In genomic region chr12:123149088-123149827, GRCh38 we compare ENCODE assay signal across 8 cellular contexts. TPM values are rescaled to one million over a fixed set of nuclear protein-coding genes. Genes with fewer than 3 reads are reported as not detected.
A peak's percentile ranks its signal among the peaks of the same experiment; 100 is the strongest.
DNase-seq lines count a peak whose midpoint lies in the region; ATAC-seq and TF ChIP-seq lines count a peak whose summit lies in the region.

No MANE protein-coding gene starts in this region.

- intact Hi-C loops in OCI-LY7 (cut with micrococcal nuclease; ENCODE audit: unreplicated experiment) = no loop called here
- intact Hi-C loops in dorsolateral prefrontal cortex (cut with DNase I) = no loop called here
- intact Hi-C loops in naive thymus-derived CD4-positive, alpha-beta T cell (cut with micrococcal nuclease) = loop anchor here in 1 of 2 donors (1.0 kb wide), 1 partner anchor 89 kb away; no protein-coding TSS in a partner anchor

- H3K9me2 ChIP-seq in OCI-LY7 (ENCODE audit: insufficient read depth, low read length) = no peaks in the 10 kb centered on the region

- POLR2A ChIA-PET in OCI-LY7 (lab: Charles Lee) = interaction anchor here (0.7 kb wide), 1 partner anchor 1633 kb away, joined by 3 read pairs; no protein-coding TSS in a partner anchor
- POLR2A ChIA-PET in naive thymus-derived CD4-positive, alpha-beta T cell (lab: Charles Lee) = interaction anchor here (0.8 to 7.3 kb wide), 10 partner anchors 13 to 89 kb away, joined by 3 to 70 read pairs (median 4); no protein-coding TSS in a partner anchor

- H2AFZ ChIP-seq in ACC112 (ENCODE audit: low read length, unreplicated experiment) (no peak overlapping the region), OCI-LY7 (ENCODE audit: low read length) (no peak overlapping the region)

- no peak for TF ChIP-seq CTCF in OCI-LY7 (conservative IDR thresholded peaks at IDR 0.05; ENCODE audit: low read length)
- TF ChIP-seq CTCF in dorsolateral prefrontal cortex (IDR thresholded peaks at IDR 0.05 in 54 of 56, conservative IDR thresholded peaks at IDR 0.05 in 2 of 56; ENCODE audit: low read depth in 1 of 56, partially characterized antibody in 56 of 56) = peak in 1 of 56 donors; percentile 4

- peak overlapping the region; percentile 87 for H3K4me3 ChIP-seq in ACC112 (ENCODE audit: low read depth, low read length)
- no peak overlapping the region for H3K4me3 ChIP-seq in OCI-LY7 (ENCODE audit: low read depth, low read length, poor library complexity, severe bottlenecking)
- peak overlapping the region in 57 of 59 donors; percentile 49 to 84 (median 74) for H3K4me3 ChIP-seq in dorsolateral prefrontal cortex
- peak overlapping the region; percentile 50 for H3K4me3 ChIP-seq in naive thymus-derived CD4-positive, alpha-beta T cell (ENCODE audit: low read length)

- BruUV-seq in OCI-LY7 (replicated peaks; lab: Mats Ljungman, UMichigan) = no TSS peak

- ATAC-seq in naive thymus-derived CD4-positive, alpha-beta T cell = no peak

- no peaks in the 10 kb centered on the region for H3K9me3 Mint-ChIP-seq in naive thymus-derived CD4-positive, alpha-beta T cell

- CTCF ChIA-PET in OCI-LY7 (lab: Charles Lee; ENCODE audit: unreplicated experiment) = no interaction called here
- CTCF ChIA-PET in naive thymus-derived CD4-positive, alpha-beta T cell (lab: Charles Lee) = interaction anchor here (0.5 to 4.2 kb wide), 4 partner anchors 10 to 106 kb away, joined by 5 to 19 read pairs (median 12); no protein-coding TSS in a partner anchor

- H3K79me2 ChIP-seq in ACC112 (ENCODE audit: control insufficient read depth, insufficient read depth, low read length, unreplicated experiment) = peaks cover 19% of the 10 kb centered on the region
- H3K79me2 ChIP-seq in OCI-LY7 (ENCODE audit: insufficient read depth, low read depth, low read length) = no peaks in the 10 kb centered on the region

- H3K4me1 ChIP-seq in ACC112 (ENCODE audit: control insufficient read depth, insufficient read depth, low read length, unreplicated experiment) = peaks cover 15% of the 10 kb centered on the region
- no peaks in the 10 kb centered on the region for H3K4me1 ChIP-seq in OCI-LY7 (ENCODE audit: insufficient read depth, low read length, poor library complexity, severe bottlenecking)
- peaks cover 6 to 29% of the 10 kb centered on the region in 2 donors for H3K4me1 ChIP-seq in naive thymus-derived CD4-positive, alpha-beta T cell (ENCODE audit: control insufficient read depth in 2 of 2, insufficient read depth in 2 of 2, low read length in 2 of 2)

- H3K36me3 ChIP-seq in ACC112 (ENCODE audit: insufficient read depth, low read length) (no peaks in the 10 kb centered on the region), OCI-LY7 (ENCODE audit: insufficient read depth, low read length) (peaks cover 9% of the 10 kb centered on the region; the same call in 1 of the 2 replicates)
- H3K36me3 ChIP-seq in naive thymus-derived CD4-positive, alpha-beta T cell (ENCODE audit: control insufficient read depth in 2 of 3, insufficient read depth in 3 of 3, low read length in 3 of 3) = no peaks in the 10 kb centered on the region

- H3K9me3 ChIP-seq in OCI-LY7 (ENCODE audit: low read length) = no peaks in the 10 kb centered on the region
- no peaks in the 10 kb centered on the region for H3K9me3 ChIP-seq in naive thymus-derived CD4-positive, alpha-beta T cell (ENCODE audit: control insufficient read depth in 2 of 3, low read length in 3 of 3)

- no peaks in the 10 kb centered on the region for H4K20me1 ChIP-seq in OCI-LY7 (ENCODE audit: insufficient read depth, low read length)

- DNase-seq in OCI-LY7 (ENCODE audit: low spot score) (no peak), dorsolateral prefrontal cortex (peak in 1 of 10 donors; percentile 41), HT-29 (ENCODE audit: low spot score) (no peak), inferior parietal cortex (ENCODE audit: extremely low spot score) (no peak), NCI-H82 (lab: John Stamatoyannopoulos, UW) (no peak), NCI-H345 (lab: John Stamatoyannopoulos, UW) (no peak)
- DNase-seq in naive thymus-derived CD4-positive, alpha-beta T cell = peak in 1 of 9 donors; percentile 14

- H3K27ac Mint-ChIP-seq in naive thymus-derived CD4-positive, alpha-beta T cell = peak overlapping the region; percentile 58 to 92 (median 86)

- peaks cover 0 to 19% (median 7%) of the 10 kb centered on the region in 5 donors for H3K36me3 Mint-ChIP-seq in naive thymus-derived CD4-positive, alpha-beta T cell

- H3K27me3 Mint-ChIP-seq in naive thymus-derived CD4-positive, alpha-beta T cell = peaks cover 0 to 20% (median 0%) of the 10 kb centered on the region in 5 donors

- H3K27ac ChIP-seq in ACC112 (ENCODE audit: low read depth, low read length) (no peak overlapping the region), OCI-LY7 (ENCODE audit: low read depth, low read length, poor library complexity, severe bottlenecking) (no peak overlapping the region), dorsolateral prefrontal cortex (peak overlapping the region in 56 of 59 donors; percentile 19 to 95 (median 86))
- H3K27ac ChIP-seq in naive thymus-derived CD4-positive, alpha-beta T cell (ENCODE audit: low read depth, low read length) = peak overlapping the region; percentile 71

- peak overlapping the region; percentile 43; the same call in 1 of the 2 replicates for H3K4me2 ChIP-seq in OCI-LY7 (ENCODE audit: low read length)

- peak overlapping the region; percentile 76 to 95 (median 88) for H3K4me3 Mint-ChIP-seq in naive thymus-derived CD4-positive, alpha-beta T cell

- H3K27me3 ChIP-seq in ACC112 (ENCODE audit: insufficient read depth, low read length) = no peaks in the 10 kb centered on the region
- no peaks in the 10 kb centered on the region for H3K27me3 ChIP-seq in dorsolateral prefrontal cortex
- no peaks in the 10 kb centered on the region for H3K27me3 ChIP-seq in naive thymus-derived CD4-positive, alpha-beta T cell (ENCODE audit: control insufficient read depth in 2 of 2, insufficient read depth in 2 of 2, low read length in 2 of 2)

- peaks cover 24 to 63% (median 50%) of the 10 kb centered on the region in 7 donors for H3K4me1 Mint-ChIP-seq in naive thymus-derived CD4-positive, alpha-beta T cell

RNA-seq across cellular contexts. Expression of gene PITPNM2, which starts 1.6 kb away (rescaled TPM):
- total RNA-seq in OCI-LY7 (2014; rRNA removed; shearing (Covaris generic)) = 0.13 and 0.73 TPM in 2 replicates
- 0.42 and 0.77 TPM in 2 replicates for total RNA-seq in OCI-LY7 (2022)
- total RNA-seq in dorsolateral prefrontal cortex = 10 to 100 TPM; 20.9 to 89.8 (median 62.6) TPM
- total RNA-seq in naive thymus-derived CD4-positive, alpha-beta T cell = 10 to 100 TPM; 22.2 to 65.3 (median 56.6) TPM
- polyA plus RNA-seq in naive thymus-derived CD4-positive, alpha-beta T cell = 1 to 10 TPM; 2.9 to 9.2 TPM
- total RNA-seq in HT-29 (2014; rRNA removed; shearing (Covaris generic)) = 0.99 and 1.6 TPM in 2 replicates

Comparison
In these comparisons a context has a peak if more than half of its experiments do, and no peak if none do; other contexts are left out.
1. H3K27ac ChIP-seq: peak in dorsolateral prefrontal cortex (56 of 59) and naive thymus-derived CD4-positive, alpha-beta T cell (single experiment); none in ACC112 (single experiment) and OCI-LY7 (single experiment).